In the genomic region with DNA sequence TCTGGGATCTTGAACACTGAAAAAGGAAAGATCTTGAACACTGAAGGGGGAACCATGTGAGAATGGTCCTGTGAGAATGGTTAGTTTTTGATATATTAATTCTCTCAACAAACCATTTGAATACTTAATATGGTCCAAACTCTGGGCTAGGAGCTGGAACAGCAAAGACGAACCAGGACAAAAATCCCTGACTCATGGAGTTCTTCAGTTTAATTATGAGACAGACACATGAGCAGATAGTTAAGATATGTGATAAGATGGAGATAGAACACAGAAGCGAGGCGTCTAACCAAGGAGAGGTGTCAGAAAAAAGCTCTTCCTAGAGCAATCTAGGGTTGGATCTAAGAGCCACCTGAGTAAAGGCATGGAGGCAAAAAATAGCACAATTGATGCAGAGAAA, we compare ENCODE assay signal across 13 cellular contexts. TPM values are rescaled to one million over a fixed set of nuclear protein-coding genes. Genes with fewer than 3 reads are reported as not detected.
DNase-seq lines count a peak whose midpoint lies in the region; ATAC-seq and TF ChIP-seq lines count a peak whose summit lies in the region.
"Had no signal": no experiment of that assay in that cellular context is flagged by ENCODE, and none has a peak within 500 bp of the region (broad histone marks: within the 10 kb centered on the region; RNA-seq: fewer than 3 reads in every experiment).

No MANE protein-coding gene starts in this region.

- no peaks in the 10 kb centered on the region for H3K9me2 ChIP-seq in PC-3 (replicated peaks; ENCODE audit: low read length)

- TF ChIP-seq CTCF in PC-3 (conservative IDR thresholded peaks at IDR 0.05; ENCODE audit: low read depth, low read length) = no peak

- POLR2A ChIA-PET in activated CD4-positive, alpha-beta T cell treated with anti-CD3 and anti-CD28 coated beads for 36 hours (lab: Charles Lee) = interaction anchor here (0.6 kb wide), 1 partner anchor 10 kb away, joined by 4 read pairs; no protein-coding TSS in a partner anchor
- POLR2A ChIA-PET in PC-3 (lab: Charles Lee; ENCODE audit: unreplicated experiment) = no interaction called here

- peaks cover 28% of the 10 kb centered on the region for H3K79me2 ChIP-seq in PC-3 (ENCODE audit: low read length)

- H3K4me3 Mint-ChIP-seq in activated CD4-positive, alpha-beta T cell treated with anti-CD3 and anti-CD28 coated beads for 36 hours = peak overlapping the region; percentile 97
- H3K4me3 Mint-ChIP-seq in effector memory CD8-positive, alpha-beta T cell = peak overlapping the region; percentile 90 to 97

- H3K36me3 Mint-ChIP-seq in activated CD4-positive, alpha-beta T cell treated with anti-CD3 and anti-CD28 coated beads for 36 hours (ENCODE audit: low read depth) = peaks cover 47% of the 10 kb centered on the region
- peaks cover 41% of the 10 kb centered on the region for H3K36me3 Mint-ChIP-seq in effector memory CD8-positive, alpha-beta T cell (ENCODE audit: insufficient read depth)

- peak overlapping the region; percentile 88; the same call in 1 of the 2 replicates for H3K4me2 ChIP-seq in PC-3 (ENCODE audit: low read length)

- no TSS peak for BruUV-seq in PC-3 (replicated peaks; lab: Mats Ljungman, UMichigan)

- H3K27ac ChIP-seq in PC-3 (ENCODE audit: low read length) = no peak overlapping the region
- H3K27ac ChIP-seq in skin epidermis = peak overlapping the region in 11 of 21 experiments; percentile 85 to 99 (median 97)

- H4K20me1 ChIP-seq in PC-3 (ENCODE audit: low read length) = no peaks in the 10 kb centered on the region

- no peak overlapping the region for H2AFZ ChIP-seq in PC-3 (ENCODE audit: low read length)

- ATAC-seq in activated CD4-positive, alpha-beta T cell treated with anti-CD3 and anti-CD28 coated beads for 36 hours = no peak
- no peak for ATAC-seq in PC-3
- no peak for ATAC-seq in effector memory CD8-positive, alpha-beta T cell (replicated peaks)
- no peak for ATAC-seq in HG02642 (IDR thresholded peaks at IDR 0.05; ENCODE audit: poor library complexity, unreplicated experiment)
- ATAC-seq: body of pancreas had no signal

- no peaks in the 10 kb centered on the region for H3K27me3 Mint-ChIP-seq in activated CD4-positive, alpha-beta T cell treated with anti-CD3 and anti-CD28 coated beads for 36 hours
- no peaks in the 10 kb centered on the region for H3K27me3 Mint-ChIP-seq in effector memory CD8-positive, alpha-beta T cell

- peaks cover 71% of the 10 kb centered on the region for H3K4me1 Mint-ChIP-seq in activated CD4-positive, alpha-beta T cell treated with anti-CD3 and anti-CD28 coated beads for 36 hours
- H3K4me1 Mint-ChIP-seq in effector memory CD8-positive, alpha-beta T cell (ENCODE audit: low read depth in 2 of 2) = peaks cover 69 to 71% of the 10 kb centered on the region in 2 donors

- H3K27me3 ChIP-seq in PC-3 (ENCODE audit: low read length) = no peaks in the 10 kb centered on the region
- H3K27me3 ChIP-seq: body of pancreas had no signal

- no peaks in the 10 kb centered on the region for H3K36me3 ChIP-seq in PC-3 (ENCODE audit: low read depth, low read length)

- intact Hi-C loops in activated CD4-positive, alpha-beta T cell treated with anti-CD3 and anti-CD28 coated beads for 36 hours (cut with DNase I, micrococcal nuclease) = loop anchor here in 1 of 2 experiments (5.0 kb wide), 1 partner anchor 198 kb away; a partner anchor contains a TSS
- intact Hi-C loops in PC-3 (cut with micrococcal nuclease) (loop anchor here (5.0 kb wide), 1 partner anchor 47 kb away; no protein-coding TSS in a partner anchor), posterior cingulate gyrus (cut with DNase I) (loop anchor here (5.0 kb wide), 1 partner anchor 318 kb away; no protein-coding TSS in a partner anchor)

- peaks cover 19% of the 10 kb centered on the region for H3K4me1 ChIP-seq in PC-3 (ENCODE audit: insufficient read depth, low read length)

- peak overlapping the region; percentile 94 for H3K27ac Mint-ChIP-seq in activated CD4-positive, alpha-beta T cell treated with anti-CD3 and anti-CD28 coated beads for 36 hours
- peak overlapping the region; percentile 93 to 98 for H3K27ac Mint-ChIP-seq in effector memory CD8-positive, alpha-beta T cell

- H3K9me3 Mint-ChIP-seq in activated CD4-positive, alpha-beta T cell treated with anti-CD3 and anti-CD28 coated beads for 36 hours (ENCODE audit: low read depth) = no peaks in the 10 kb centered on the region
- no peaks in the 10 kb centered on the region for H3K9me3 Mint-ChIP-seq in effector memory CD8-positive, alpha-beta T cell

- no peak overlapping the region for H3K4me3 ChIP-seq in PC-3 (ENCODE audit: low read length)
- peak overlapping the region in 3 of 7 experiments; percentile 67 to 73 (median 69) for H3K4me3 ChIP-seq in skin epidermis
- H3K4me3 ChIP-seq: body of pancreas had no signal

- no peaks in the 10 kb centered on the region for H3F3A ChIP-seq in PC-3 (ENCODE audit: low read length, unreplicated experiment)

- no peak for DNase-seq in activated CD4-positive, alpha-beta T cell treated with anti-CD3 and anti-CD28 coated beads for 36 hours
- no peak for DNase-seq in activated CD4-positive, alpha-beta T cell treated with anti-CD3 and anti-CD28 coated beads for 4 hours
- DNase-seq in PC-3 (no peak), posterior cingulate gyrus (no peak), NCI-H82 (lab: John Stamatoyannopoulos, UW) (no peak)
- no peak for DNase-seq in effector memory CD8-positive, alpha-beta T cell
- DNase-seq: activated CD4-positive, alpha-beta T cell treated with anti-CD3 and anti-CD28 coated beads, Interleukin-2, amount 50 U/mL, for 48 hours; body of pancreas; NCI-H1092 treated with DMSO at 0.1 percent for 48 hours; NCI-H748 treated with DMSO at 0.1 percent for 48 hours; stimulated activated naive CD4-positive, alpha-beta T cell had no signal

- CTCF ChIA-PET in activated CD4-positive, alpha-beta T cell treated with anti-CD3 and anti-CD28 coated beads for 36 hours (lab: Charles Lee) = interaction anchor here (0.8 to 6.5 kb wide), 8 partner anchors 9 to 319 kb away, joined by 3 to 41 read pairs (median 4); a partner anchor contains a TSS
- CTCF ChIA-PET in PC-3 (lab: Charles Lee) = no interaction called here

- H3K9me3 ChIP-seq in PC-3 (ENCODE audit: low read length) = no peaks in the 10 kb centered on the region
- H3K9me3 ChIP-seq: body of pancreas had no signal

- H3K9ac ChIP-seq in PC-3 (ENCODE audit: low read length) = no peak overlapping the region

RNA-seq across cellular contexts. Expression of a gene that starts 1.6 kb away (rescaled TPM):
- 100 to 1,000 TPM in 1 of 2 experiments, 10 to 100 TPM in 1; 93.5 to 122 TPM for total RNA-seq in activated CD4-positive, alpha-beta T cell treated with anti-CD3 and anti-CD28 coated beads for 36 hours
- total RNA-seq in PC-3 (2014; rRNA removed) = 47.9 and 49.7 TPM in 2 replicates

RNA-seq across cellular contexts. Expression of a gene that starts 4.1 kb away (rescaled TPM):
- total RNA-seq in activated CD4-positive, alpha-beta T cell treated with anti-CD3 and anti-CD28 coated beads for 36 hours = 1 to 10 TPM; 3.8 to 6.4 TPM
- 8.3 and 14.1 TPM in 2 replicates for total RNA-seq in PC-3 (2014; rRNA removed)

RNA-seq across cellular contexts. Expression of a gene that starts 12.2 kb away (rescaled TPM):
- total RNA-seq in activated CD4-positive, alpha-beta T cell treated with anti-CD3 and anti-CD28 coated beads for 36 hours = 10 to 100 TPM in 1 of 2 experiments, 1 to 10 TPM in 1; 6.4 to 11.8 TPM
- 0.92 and 1.4 TPM in 2 replicates for total RNA-seq in PC-3 (2014; rRNA removed)
- total RNA-seq: body of pancreas had no signal

RNA-seq across cellular contexts. Expression of a gene that starts 25.2 kb away (rescaled TPM):
- under 1 TPM in 1 of 2 experiments, not detected in 1; 0.51 TPM for total RNA-seq in activated CD4-positive, alpha-beta T cell treated with anti-CD3 and anti-CD28 coated beads for 36 hours
- total RNA-seq in PC-3 (2014; rRNA removed) = not detected in 2 replicates
- total RNA-seq: body of pancreas had no signal

RNA-seq across cellular contexts. Expression of a gene that starts 50.5 kb away (rescaled TPM):
- total RNA-seq in activated CD4-positive, alpha-beta T cell treated with anti-CD3 and anti-CD28 coated beads for 36 hours = 10 to 100 TPM; 53.7 to 59.7 TPM
- total RNA-seq in PC-3 (2014; rRNA removed) = 6.4 and 9.5 TPM in 2 replicates
